1 cellular context compared by ENCODE assay signal in the genomic region with DNA sequence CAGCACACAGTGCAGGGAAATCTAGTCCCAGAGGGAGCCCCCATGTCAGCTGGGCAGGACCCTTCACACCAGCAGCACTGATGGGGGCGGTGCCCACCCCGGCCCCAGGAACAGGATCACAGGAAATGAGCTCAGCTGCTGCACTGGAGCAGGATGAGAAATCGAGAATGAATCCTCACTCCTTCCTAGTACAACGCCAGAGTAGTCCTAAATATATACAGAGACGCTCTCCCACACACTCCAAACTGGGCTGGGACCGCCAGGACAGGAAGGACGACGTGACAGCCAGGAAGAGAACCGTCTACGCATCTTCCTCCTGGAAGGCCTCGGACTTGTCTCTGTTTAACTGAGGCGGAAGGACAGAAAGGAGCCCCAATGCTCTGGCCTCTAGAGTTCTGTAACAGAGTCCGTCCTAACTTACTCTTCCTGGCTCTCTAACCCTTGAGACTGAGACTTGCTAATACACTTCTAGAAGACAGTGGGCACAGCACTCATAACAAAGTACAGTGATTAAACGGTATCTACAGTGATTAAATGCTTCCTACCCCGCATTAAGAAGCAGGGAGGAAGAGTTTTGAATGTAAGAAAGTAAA.
A peak's percentile ranks its signal among the peaks of the same experiment; 100 is the strongest.
TF ChIP-seq lines count a peak whose summit lies in the region.

No MANE protein-coding gene starts in this region.

TF ChIP-seq in IMR-90, 13 proteins besides CTCF, POLR2A, EP300 and RAD21:
- peak; percentile 3; the same call in 1 of the 2 replicates for TF ChIP-seq FOS (IDR thresholded peaks at IDR 0.05; ENCODE audit: low read depth, low read length)
- TF ChIP-seq, protein P1, sequence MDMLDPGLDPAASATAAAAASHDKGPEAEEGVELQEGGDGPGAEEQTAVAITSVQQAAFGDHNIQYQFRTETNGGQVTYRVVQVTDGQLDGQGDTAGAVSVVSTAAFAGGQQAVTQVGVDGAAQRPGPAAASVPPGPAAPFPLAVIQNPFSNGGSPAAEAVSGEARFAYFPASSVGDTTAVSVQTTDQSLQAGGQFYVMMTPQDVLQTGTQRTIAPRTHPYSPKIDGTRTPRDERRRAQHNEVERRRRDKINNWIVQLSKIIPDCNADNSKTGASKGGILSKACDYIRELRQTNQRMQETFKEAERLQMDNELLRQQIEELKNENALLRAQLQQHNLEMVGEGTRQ (IDR thresholded peaks at IDR 0.05; ENCODE audit: low read depth, low read length) = no peak
